In genomic region chr14:87334997-87335675, GRCh38 we compare ENCODE assay signal across 17 cellular contexts.
DNase-seq lines count a peak whose midpoint lies in the region; ATAC-seq and TF ChIP-seq lines count a peak whose summit lies in the region.
"Had no signal": no experiment of that assay in that cellular context is flagged by ENCODE, and none has a peak within 500 bp of the region (broad histone marks: within the 10 kb centered on the region; RNA-seq: fewer than 3 reads in every experiment).

No MANE protein-coding gene starts in this region.

- no peak overlapping the region for H3K27ac ChIP-seq in SJCRH30
- H3K27ac ChIP-seq: heart right ventricle, spleen had no signal

- H3K27me3 ChIP-seq in SJCRH30 = no peaks in the 10 kb centered on the region
- H3K27me3 ChIP-seq: heart right ventricle, spleen had no signal

- H3K27me3 Mint-ChIP-seq in type B pancreatic cell = no peaks in the 10 kb centered on the region
- H3K27me3 Mint-ChIP-seq: activated CD4-positive, alpha-beta T cell treated with anti-CD3 and anti-CD28 coated beads for 36 hours; activated naive CD4-positive, alpha-beta T cell treated with anti-CD3 and anti-CD28 coated beads, Interleukin-2, amount 50 U/mL, for 24 hours had no signal

- H3K4me3 Mint-ChIP-seq in type B pancreatic cell = no peak overlapping the region
- H3K4me3 Mint-ChIP-seq: activated CD4-positive, alpha-beta T cell treated with anti-CD3 and anti-CD28 coated beads for 36 hours; activated naive CD4-positive, alpha-beta T cell treated with anti-CD3 and anti-CD28 coated beads, Interleukin-2, amount 50 U/mL, for 24 hours; T-helper 2 cell treated with Interferon-gamma antibody and Interleukin-4, amounts not matched to agents 5 μg/mL and 100 μg/mL, for 36 hours had no signal

- 0 out of 2 replicates have a peak, but pooled peaks cover 3% of the 10 kb centered on the region for H3K4me1 ChIP-seq in SJCRH30
- H3K4me1 ChIP-seq: heart right ventricle, spleen had no signal

- H3K27ac Mint-ChIP-seq in type B pancreatic cell = no peak overlapping the region
- H3K27ac Mint-ChIP-seq: activated CD4-positive, alpha-beta T cell treated with anti-CD3 and anti-CD28 coated beads for 36 hours; activated naive CD4-positive, alpha-beta T cell treated with anti-CD3 and anti-CD28 coated beads, Interleukin-2, amount 50 U/mL, for 24 hours; T-helper 2 cell treated with Interferon-gamma antibody and Interleukin-4, amounts not matched to agents 5 μg/mL and 100 μg/mL, for 36 hours had no signal

- TF ChIP-seq CTCF in type B pancreatic cell (conservative IDR thresholded peaks at IDR 0.05) = peak; percentile 19

- no peak overlapping the region for H3K4me3 ChIP-seq in SJCRH30
- H3K4me3 ChIP-seq: heart right ventricle, mucosa of descending colon, spleen had no signal

- no peaks in the 10 kb centered on the region for H3K9me3 Mint-ChIP-seq in type B pancreatic cell

- no peaks in the 10 kb centered on the region for H3K36me3 ChIP-seq in SJCRH30
- H3K36me3 ChIP-seq: heart right ventricle, spleen had no signal

- H3K9me3 ChIP-seq in SJCRH30 (replicated peaks) = no peaks in the 10 kb centered on the region

- no peak for ATAC-seq in GM21423 (IDR thresholded peaks at IDR 0.05; ENCODE audit: unreplicated experiment)
- ATAC-seq: activated CD4-positive, alpha-beta T cell treated with anti-CD3 and anti-CD28 coated beads for 36 hours; heart right ventricle; mucosa of descending colon; Right ventricle myocardium inferior had no signal

- DNase-seq in DMS53 (lab: John Stamatoyannopoulos, UW) = peak; percentile 4
- no peak for DNase-seq in DMS53 treated with DMSO at 0.1 percent for 48 hours (lab: John Stamatoyannopoulos, UW; ENCODE audit: unreplicated experiment)
- DNase-seq in OCI-M1 (lab: John Stamatoyannopoulos, UW) = peak; percentile 45
- peak; percentile 30 for DNase-seq in fibroblast of gingiva (ENCODE audit: low read depth)
- no peak for DNase-seq in type B pancreatic cell (ENCODE audit: extremely low spot score, unreplicated experiment)
- DNase-seq in SJCRH30 = no peak
- DNase-seq in NCI-H446 (lab: John Stamatoyannopoulos, UW) = no peak
- DNase-seq: activated CD4-positive, alpha-beta T cell treated with anti-CD3 and anti-CD28 coated beads for 36 hours; activated T-cell treated with anti-CD3 and anti-CD28 coated beads for 4 hours; COR-L47; heart right ventricle; mucosa of descending colon; spleen had no signal

- no peaks in the 10 kb centered on the region for H3K4me1 Mint-ChIP-seq in type B pancreatic cell (ENCODE audit: unreplicated experiment)
- H3K4me1 Mint-ChIP-seq: activated CD4-positive, alpha-beta T cell treated with anti-CD3 and anti-CD28 coated beads for 36 hours; activated naive CD4-positive, alpha-beta T cell treated with anti-CD3 and anti-CD28 coated beads, Interleukin-2, amount 50 U/mL, for 24 hours had no signal

- H3K36me3 Mint-ChIP-seq in type B pancreatic cell = no peaks in the 10 kb centered on the region
- H3K36me3 Mint-ChIP-seq: activated naive CD4-positive, alpha-beta T cell treated with anti-CD3 and anti-CD28 coated beads, Interleukin-2, amount 50 U/mL, for 24 hours had no signal

Comparison
In these comparisons a context has a peak if more than half of its experiments do, and no peak if none do; other contexts are left out.
1. DNase-seq: peak in DMS53 (single experiment), OCI-M1 (single experiment) and fibroblast of gingiva (single experiment); none in DMS53 treated with DMSO at 0.1 percent for 48 hours (single experiment), type B pancreatic cell (single experiment), SJCRH30 (0 of 2) and NCI-H446 (0 of 2).